Comparison of ENCODE assay signal across 21 cellular contexts in the genomic region with DNA sequence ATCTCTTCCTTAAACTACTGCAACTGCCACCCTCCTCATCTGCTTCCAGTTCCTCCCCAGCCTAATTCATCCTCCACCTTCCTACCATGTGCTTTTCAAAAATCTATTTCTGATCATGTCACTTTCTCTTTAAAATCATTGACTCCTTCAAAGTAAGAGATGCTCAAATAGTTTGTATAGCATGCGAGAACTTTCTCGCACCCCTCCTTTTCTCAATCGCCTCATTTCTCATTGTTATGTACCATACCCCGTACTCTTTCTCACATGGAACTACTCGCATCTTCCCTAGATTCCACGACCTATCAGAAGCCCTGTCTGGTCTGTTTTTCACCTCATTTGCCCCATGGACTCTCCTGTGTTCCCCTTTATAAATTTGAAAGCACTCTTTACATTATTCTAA.
DNase-seq lines count a peak whose midpoint lies in the region; ATAC-seq and TF ChIP-seq lines count a peak whose summit lies in the region.
"Had no signal": no experiment of that assay in that cellular context is flagged by ENCODE, and none has a peak within 500 bp of the region (broad histone marks: within the 10 kb centered on the region; RNA-seq: fewer than 3 reads in every experiment).

No MANE protein-coding gene starts in this region.

- H3K4me3 Mint-ChIP-seq in activated CD8-positive, alpha-beta T cell treated with anti-CD3 and anti-CD28 coated beads for 36 hours = no peak overlapping the region
- H3K4me3 Mint-ChIP-seq: activated CD4-positive, alpha-beta T cell treated with anti-CD3 and anti-CD28 coated beads, Interleukin-2, amount 10 ng/mL, durations not matched to agents 24 days and 14 days; dendritic cell treated with granulocyte-macrophage colony-stimulating factor and Interleukin-4, amounts not matched to agents 40 ng/mL and 50 ng/mL, for 4 days; immature natural killer cell; neural crest cell; stimulated activated memory B cell treated with anti-CD40 and anti-IgM and Interleukin-4, amounts not matched to agents 10 μg/mL and 1 μg/mL and 100 μg/mL, for 72 hours had no signal

- H3K27me3 Mint-ChIP-seq in activated CD8-positive, alpha-beta T cell treated with anti-CD3 and anti-CD28 coated beads for 36 hours = no peaks in the 10 kb centered on the region
- H3K27me3 Mint-ChIP-seq: dendritic cell treated with granulocyte-macrophage colony-stimulating factor and Interleukin-4, amounts not matched to agents 40 ng/mL and 50 ng/mL, for 4 days; stimulated activated memory B cell treated with anti-CD40 and anti-IgM and Interleukin-4, amounts not matched to agents 10 μg/mL and 1 μg/mL and 100 μg/mL, for 72 hours had no signal

- CTCF ChIA-PET in activated CD8-positive, alpha-beta T cell treated with anti-CD3 and anti-CD28 coated beads for 36 hours (lab: Charles Lee) = no interaction called here

- peak; percentile 57 for ATAC-seq in GM18517 (IDR thresholded peaks at IDR 0.05; ENCODE audit: unreplicated experiment)
- peak; percentile 42 for ATAC-seq in GM21576 (IDR thresholded peaks at IDR 0.05; ENCODE audit: unreplicated experiment)
- peak; percentile 58 for ATAC-seq in HG03432 (IDR thresholded peaks at IDR 0.05; ENCODE audit: unreplicated experiment)
- no peak for ATAC-seq in activated CD8-positive, alpha-beta T cell treated with anti-CD3 and anti-CD28 coated beads for 36 hours
- ATAC-seq: heart left ventricle; stimulated activated memory B cell treated with anti-CD40 and anti-IgM and Interleukin-4, amounts not matched to agents 10 μg/mL and 1 μg/mL and 100 μg/mL, for 72 hours had no signal

- TF ChIP-seq CTCF in activated CD8-positive, alpha-beta T cell treated with anti-CD3 and anti-CD28 coated beads for 36 hours (IDR thresholded peaks at IDR 0.05) = no peak

- POLR2A ChIA-PET in activated CD8-positive, alpha-beta T cell treated with anti-CD3 and anti-CD28 coated beads for 36 hours (lab: Charles Lee) = no interaction called here

- no peak overlapping the region for H3K27ac Mint-ChIP-seq in activated CD8-positive, alpha-beta T cell treated with anti-CD3 and anti-CD28 coated beads for 36 hours
- H3K27ac Mint-ChIP-seq: dendritic cell treated with granulocyte-macrophage colony-stimulating factor and Interleukin-4, amounts not matched to agents 40 ng/mL and 50 ng/mL, for 4 days; immature natural killer cell; stimulated activated memory B cell treated with anti-CD40 and anti-IgM and Interleukin-4, amounts not matched to agents 10 μg/mL and 1 μg/mL and 100 μg/mL, for 72 hours had no signal

- H3K4me1 Mint-ChIP-seq in activated CD8-positive, alpha-beta T cell treated with anti-CD3 and anti-CD28 coated beads for 36 hours (ENCODE audit: low read depth) = peaks cover 14% of the 10 kb centered on the region
- H3K4me1 Mint-ChIP-seq: immature natural killer cell, neural crest cell had no signal

- intact Hi-C loops in activated CD8-positive, alpha-beta T cell treated with anti-CD3 and anti-CD28 coated beads for 36 hours (cut with micrococcal nuclease) = no loop called here

- H3K4me3 ChIP-seq in GM08714 (ENCODE audit: low read length) = 0 out of 2 replicates have a peak overlapping the region, but pooled peaks have one; percentile 18
- H3K4me3 ChIP-seq: heart left ventricle, left ventricle myocardium inferior had no signal

- H3K9me3 Mint-ChIP-seq in activated CD8-positive, alpha-beta T cell treated with anti-CD3 and anti-CD28 coated beads for 36 hours = no peaks in the 10 kb centered on the region
- H3K9me3 Mint-ChIP-seq: dendritic cell treated with granulocyte-macrophage colony-stimulating factor and Interleukin-4, amounts not matched to agents 40 ng/mL and 50 ng/mL, for 4 days; neural crest cell; stimulated activated memory B cell treated with anti-CD40 and anti-IgM and Interleukin-4, amounts not matched to agents 10 μg/mL and 1 μg/mL and 100 μg/mL, for 72 hours had no signal

- no peaks in the 10 kb centered on the region for H3K36me3 Mint-ChIP-seq in activated CD8-positive, alpha-beta T cell treated with anti-CD3 and anti-CD28 coated beads for 36 hours (ENCODE audit: low read depth)
- H3K36me3 Mint-ChIP-seq: immature natural killer cell; stimulated activated memory B cell treated with anti-CD40 and anti-IgM and Interleukin-4, amounts not matched to agents 10 μg/mL and 1 μg/mL and 100 μg/mL, for 72 hours had no signal

- DNase-seq in activated CD8-positive, alpha-beta T cell treated with anti-CD3 and anti-CD28 coated beads for 36 hours = no peak
- DNase-seq in NCI-H510A treated with DMSO at 0.1 percent for 48 hours (lab: John Stamatoyannopoulos, UW) (no peak), SW 1271 (lab: John Stamatoyannopoulos, UW) (no peak), HCEC 1CT (no peak)
- DNase-seq: activated CD4-positive, alpha-beta T cell treated with anti-CD3 and anti-CD28 coated beads, Interleukin-2, amount 10 ng/mL, durations not matched to agents 24 days and 14 days; activated gamma-delta T cell treated with Interleukin-2 at 50 U/mL for 16 hours; amniotic stem cell; C1 segment of cervical spinal cord; H7; heart left ventricle; immature natural killer cell; KG1; left ventricle myocardium inferior; NCI-H2171 treated with DMSO at 0.1 percent for 48 hours had no signal
